ENCODE assay signal across 8 cellular contexts in the genomic region with DNA sequence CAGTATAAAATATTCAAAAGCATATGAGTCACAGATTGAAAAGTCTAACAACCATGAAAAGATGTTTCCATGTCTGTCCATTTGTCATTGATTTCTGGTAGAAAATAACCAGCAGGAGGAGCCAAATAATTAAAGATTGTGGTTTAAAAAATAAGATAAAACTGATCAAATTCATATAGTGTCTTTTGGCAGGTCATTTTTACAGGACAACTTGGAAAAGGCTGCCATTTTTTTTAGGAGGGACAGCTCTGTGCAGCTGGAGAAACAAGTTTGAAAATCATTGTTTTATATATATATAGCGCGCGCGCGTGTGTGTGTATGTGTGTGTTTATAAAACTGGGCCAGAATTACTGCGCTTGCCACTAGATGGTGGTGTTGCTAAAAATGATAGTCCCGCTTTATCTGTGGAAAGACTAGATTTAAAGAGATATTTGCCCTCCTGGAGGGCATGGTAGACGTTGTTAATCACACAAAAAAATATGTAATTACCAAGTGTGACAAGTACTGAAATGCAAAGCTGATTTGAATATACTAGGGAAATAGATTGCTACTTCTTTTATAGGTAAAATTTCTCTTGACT. TPM values are rescaled to one million over a fixed set of nuclear protein-coding genes. Genes with fewer than 3 reads are reported as not detected.
DNase-seq lines count a peak whose midpoint lies in the region; ATAC-seq and TF ChIP-seq lines count a peak whose summit lies in the region.

No MANE protein-coding gene starts in this region.

- TF ChIP-seq CTCF in GM10266 (IDR thresholded peaks at IDR 0.05; ENCODE audit: control insufficient read depth, insufficient read depth, low read depth, missing control alignments) = peak; percentile 63

- DNase-seq in GM10266 (ENCODE audit: extremely low spot score) = peak; percentile 36
- peak; percentile 92 for DNase-seq in NCI-H510A treated with DMSO at 0.1 percent for 48 hours (lab: John Stamatoyannopoulos, UW)
- DNase-seq in activated CD4-positive, alpha-beta T cell treated with anti-CD3 and anti-CD28 coated beads for 4 hours = peak; percentile 72 to 78
- DNase-seq in dermis blood vessel endothelial cell = peak; percentile 84
- DNase-seq in lung microvascular endothelial cell (ENCODE audit: low read depth in 2 of 2) = peak; percentile 81 to 85
- DNase-seq in stimulated activated CD8-positive, alpha-beta memory T cell treated with anti-CD3 and anti-CD28 coated beads, Interleukin-12 subunit alpha, Interleukin-12 subunit beta, amount 100 ng/mL, for 1 hour (ENCODE audit: low read depth) = peak; percentile 61

- ATAC-seq in HG03439 (IDR thresholded peaks at IDR 0.05; ENCODE audit: unreplicated experiment) (peak; percentile 31), HG03159 (IDR thresholded peaks at IDR 0.05; ENCODE audit: unreplicated experiment) (no peak)

RNA-seq across cellular contexts. Expression of gene TRMO, which starts 1.3 kb away (rescaled TPM):
- 18.5 and 19.2 TPM in 2 replicates for total RNA-seq in dermis blood vessel endothelial cell
- total RNA-seq in lung microvascular endothelial cell = 10.2 and 19.2 TPM in 2 replicates

RNA-seq across cellular contexts. Expression of gene HEMGN, which starts 14.4 kb away (rescaled TPM):
- total RNA-seq in dermis blood vessel endothelial cell (not detected in 2 replicates), lung microvascular endothelial cell (not detected in 2 replicates)

RNA-seq across cellular contexts. Expression of gene ANP32B, which starts 59.5 kb away (rescaled TPM):
- 6.0 and 12.9 TPM in 2 replicates for total RNA-seq in dermis blood vessel endothelial cell
- total RNA-seq in lung microvascular endothelial cell = 5.0 and 6.3 TPM in 2 replicates

Comparison
In these comparisons a context has a peak if more than half of its experiments do, and no peak if none do; other contexts are left out.
1. DNase-seq: peak in every context shown above with its lines; median percentile 92 in NCI-H510A treated with DMSO at 0.1 percent for 48 hours; 84 in dermis blood vessel endothelial cell; 83 in lung microvascular endothelial cell; 75 in activated CD4-positive, alpha-beta T cell treated with anti-CD3 and anti-CD28 coated beads for 4 hours; 61 in stimulated activated CD8-positive, alpha-beta memory T cell treated with anti-CD3 and anti-CD28 coated beads, Interleukin-12 subunit alpha, Interleukin-12 subunit beta, amount 100 ng/mL, for 1 hour; 36 in GM10266.